Comparison of ENCODE assay signal across 7 cellular contexts in genomic region chr19:56538761-56539263, GRCh38. TPM values are rescaled to one million over a fixed set of nuclear protein-coding genes. Genes with fewer than 3 reads are reported as not detected.
DNase-seq lines count a peak whose midpoint lies in the region; ATAC-seq, FAIRE-seq and TF ChIP-seq lines count a peak whose summit lies in the region.

Gene ZFP28, plus strand, starts transcription at chr19:56538948. Its CDS starts 71 bp downstream, at chr19:56539019.

- FAIRE-seq in bronchial epithelial cell (lab: Jason Lieb, UNC), result no peak

- POLR2A ChIA-PET in RWPE1 (lab: Yijun Ruan, JAX; ENCODE audit: low non-redundant PET), result no interaction called here

- H3K4me3 ChIP-seq in bronchial epithelial cell (ENCODE audit: low read depth, low read length), result peak within 1 kb of the TSS; percentile 84

- H3K36me3 ChIP-seq in bronchial epithelial cell (ENCODE audit: control insufficient read depth, insufficient read depth, low read length), result peaks cover 6% of the 10 kb centered on the region

- H3K27ac ChIP-seq in RWPE1, result peak within 1 kb of the TSS; percentile 91

- TF ChIP-seq CTCF in RWPE1 (conservative IDR thresholded peaks at IDR 0.05; ENCODE audit: low read depth) (no peak), bronchial epithelial cell (IDR thresholded peaks at IDR 0.05; ENCODE audit: insufficient read depth, low read length, severe bottlenecking) (no peak)

- CTCF ChIA-PET in RWPE1 (lab: Yijun Ruan, JAX), result no interaction called here

- ATAC-seq in GM18511 (IDR thresholded peaks at IDR 0.05; ENCODE audit: unreplicated experiment), result peak; percentile 13
- ATAC-seq in HG02884 (IDR thresholded peaks at IDR 0.05; ENCODE audit: unreplicated experiment), result peak; percentile 34

- DNase-seq in RWPE1 (ENCODE audit: low spot score) (no peak), bronchial epithelial cell (ENCODE audit: low read depth) (no peak), kidney glomerular epithelial cell (lab: John Stamatoyannopoulos, UW) (peak; percentile 42), HT-29 (ENCODE audit: low spot score) (no peak)
- DNase-seq in stimulated activated CD8-positive, alpha-beta memory T cell treated with anti-CD3 and anti-CD28 coated beads, Interleukin-12 subunit alpha, Interleukin-12 subunit beta, amount 100 ng/mL, for 24 hours (ENCODE audit: extremely low read depth), result peak; percentile 43

- no peaks in the 10 kb centered on the region for H3K27me3 ChIP-seq in bronchial epithelial cell (ENCODE audit: control insufficient read depth, insufficient read depth, low read length)

RNA-seq across cellular contexts. Expression of gene ZFP28, which starts in this region (rescaled TPM):
- 5.3 and 7.4 TPM in 2 replicates for total RNA-seq in bronchial epithelial cell
- not detected in 2 replicates for total RNA-seq in HT-29 (2014; rRNA removed; shearing (Covaris generic))

Comparison
In these comparisons a context has a peak if more than half of its experiments do, and no peak if none do; other contexts are left out.
1. DNase-seq: peak in kidney glomerular epithelial cell (single experiment) and stimulated activated CD8-positive, alpha-beta memory T cell treated with anti-CD3 and anti-CD28 coated beads, Interleukin-12 subunit alpha, Interleukin-12 subunit beta, amount 100 ng/mL, for 24 hours (single experiment); none in RWPE1 (single experiment), bronchial epithelial cell (single experiment) and HT-29 (single experiment).